In the genomic region with DNA sequence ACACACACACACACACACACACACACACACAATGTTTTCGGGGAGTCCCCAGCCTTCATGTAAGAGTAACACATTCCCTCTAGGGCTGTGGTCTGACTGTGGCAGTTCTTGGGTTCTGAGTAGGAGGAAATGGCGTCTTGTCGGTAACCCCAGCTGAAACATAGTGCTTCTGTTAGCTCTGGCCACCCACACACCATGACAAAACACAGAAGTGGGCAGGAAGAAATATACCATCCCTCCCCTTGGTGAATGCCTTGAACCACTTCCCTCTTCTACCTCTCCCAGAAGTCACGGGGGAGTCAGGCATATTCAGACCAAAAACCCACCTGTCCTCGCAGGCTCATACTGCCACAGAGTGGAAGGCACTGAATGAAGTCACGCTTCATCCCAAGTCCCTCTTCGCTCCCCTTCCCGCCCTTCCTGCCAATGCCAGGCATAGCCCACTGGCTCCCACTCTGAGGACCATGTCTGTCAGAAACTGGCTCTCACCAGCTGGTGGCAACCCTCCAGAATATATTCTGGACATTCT, we compare ENCODE assay signal across 8 cellular contexts.
DNase-seq lines count a peak whose midpoint lies in the region; ATAC-seq lines count a peak whose summit lies in the region.

No MANE protein-coding gene starts in this region.

- DNase-seq in T-helper 22 cell (ENCODE audit: low read depth) (peak; percentile 27), DMS 273 treated with DMSO at 0.1 percent for 48 hours (lab: John Stamatoyannopoulos, UW) (no peak), HPDE6-E6E7 (ENCODE audit: extremely low spot score) (no peak), DMS114 treated with DMSO at 0.1 percent for 48 hours (lab: John Stamatoyannopoulos, UW; ENCODE audit: unreplicated experiment) (no peak), dedifferentiated amniotic fluid mesenchymal stem cell (ENCODE audit: extremely low spot score) (no peak)
- peak; percentile 62 for DNase-seq in central memory CD4-positive, alpha-beta T cell
- peak; percentile 52 to 78 for DNase-seq in stimulated activated CD8-positive, alpha-beta memory T cell treated with anti-CD3 and anti-CD28 coated beads, Interleukin-15, amount 100 ng/mL, for 4 hours (ENCODE audit: low read depth in 2 of 2)

- ATAC-seq in GM21723 (IDR thresholded peaks at IDR 0.05; ENCODE audit: unreplicated experiment): peak; percentile 65

Comparison
In these comparisons a context has a peak if more than half of its experiments do, and no peak if none do; other contexts are left out.
1. DNase-seq: peak in T-helper 22 cell (single experiment), central memory CD4-positive, alpha-beta T cell (single experiment) and stimulated activated CD8-positive, alpha-beta memory T cell treated with anti-CD3 and anti-CD28 coated beads, Interleukin-15, amount 100 ng/mL, for 4 hours (2 of 2); none in DMS 273 treated with DMSO at 0.1 percent for 48 hours (single experiment), HPDE6-E6E7 (single experiment), DMS114 treated with DMSO at 0.1 percent for 48 hours (single experiment) and dedifferentiated amniotic fluid mesenchymal stem cell (single experiment).